In genomic region chr18:78743078-78743477, GRCh38 we compare ENCODE assay signal across 20 cellular contexts.
"Had no signal": no experiment of that assay in that cellular context is flagged by ENCODE, and none has a peak within 500 bp of the region (broad histone marks: within the 10 kb centered on the region; RNA-seq: fewer than 3 reads in every experiment).

No MANE protein-coding gene starts in this region.

- H3K27ac ChIP-seq: dorsolateral prefrontal cortex, left lung, lower lobe of right lung, neural progenitor cell, ovary, thoracic aorta, transverse colon had no signal

- H3K36me3 ChIP-seq: left lung, lower lobe of right lung, neural progenitor cell, ovary, thoracic aorta, transverse colon had no signal

- H3K4me3 ChIP-seq: dorsolateral prefrontal cortex, left lung, lower lobe of right lung, neural progenitor cell, ovary, thoracic aorta, transverse colon had no signal

- H3K4me1 ChIP-seq: left lung, lower lobe of right lung, neural progenitor cell, transverse colon had no signal

- H3K9ac ChIP-seq: neural progenitor cell had no signal

- DNase-seq: cortex of kidney; effector CD8-positive, alpha-beta T cell; foreskin melanocyte; hippocampal formation; left lung; lower lobe of right lung; midbrain; nucleus accumbens; right cardiac atrium; stimulated activated CD4-positive, alpha-beta T cell treated with anti-CD3 and anti-CD28 coated beads, Interleukin-15, amount 100 ng/mL, for 24 hours; stimulated activated CD4-positive, alpha-beta T cell treated with anti-CD3 and anti-CD28 coated beads, Interleukin-1b, Interleukin-23, amount 100 ng/mL, for 48 hours; stimulated activated CD4-positive, alpha-beta T cell treated with anti-CD3 and anti-CD28 coated beads, Interleukin-4, amount 100 ng/mL, for 24 hours; stimulated activated naive CD8-positive, alpha-beta T cell treated with anti-CD3 and anti-CD28 coated beads, Interleukin-15, amount 100 ng/mL, for 72 hours; substantia nigra; transverse colon had no signal

- H3K4me2 ChIP-seq: neural progenitor cell had no signal

- H3K9me3 ChIP-seq: left lung, lower lobe of right lung, ovary, thoracic aorta, transverse colon had no signal

- H3K27me3 ChIP-seq: neural progenitor cell, ovary, transverse colon had no signal

- ATAC-seq: left lung; lower lobe of right lung; right cardiac atrium; stimulated activated naive CD8-positive, alpha-beta T cell treated with anti-CD3 and anti-CD28 coated beads, Interleukin-15, amount 100 ng/mL, for 72 hours had no signal

- H2AFZ ChIP-seq: neural progenitor cell had no signal

- FAIRE-seq: islet of Langerhans had no signal
